In the genomic region with DNA sequence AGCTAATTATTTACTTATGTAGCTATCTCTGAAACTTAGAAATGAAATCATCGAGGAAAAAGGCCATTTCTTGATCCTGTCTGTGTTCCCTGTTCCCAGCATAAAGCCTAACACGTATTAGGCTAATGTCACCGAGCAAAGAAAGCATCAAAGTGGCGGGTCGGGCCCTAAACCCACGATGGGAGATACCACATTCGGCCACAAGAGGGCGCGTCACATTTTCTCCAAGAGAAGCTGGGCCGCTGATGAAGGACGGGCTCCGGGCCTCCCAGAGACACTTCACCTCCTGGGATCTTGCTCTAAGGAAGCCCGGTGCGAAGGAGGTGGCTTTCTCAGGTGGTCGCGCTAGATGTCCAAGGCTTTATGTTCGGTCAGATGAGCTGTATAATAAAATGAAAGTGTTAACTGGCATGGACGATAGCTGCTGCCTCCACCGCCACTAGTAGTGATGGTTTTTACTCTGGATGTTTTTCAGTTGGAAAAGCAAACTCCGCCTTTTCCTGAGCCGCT, we compare ENCODE assay signal across 1 cellular context.
TF ChIP-seq lines count a peak whose summit lies in the region.

No MANE protein-coding gene starts in this region.

TF ChIP-seq in GM12878, 131 proteins besides CTCF, POLR2A, EP300 and RAD21 (continued from another document):
- TF ChIP-seq ZBTB11 (CRISPR knock-in tag; IDR thresholded peaks at IDR 0.05) (no peak), CREM (IDR thresholded peaks at IDR 0.05; ENCODE audit: low read depth) (no peak), NR2F1 (conservative IDR thresholded peaks at IDR 0.05) (no peak), USF2 (IDR thresholded peaks at IDR 0.05; ENCODE audit: borderline replicate concordance, low read depth, low read length) (no peak)
